ENCODE assay signal across 8 cellular contexts in genomic region chr6:57172136-57173055, GRCh38. TPM values are rescaled to one million over a fixed set of nuclear protein-coding genes. Genes with fewer than 3 reads are reported as not detected.
DNase-seq lines count a peak whose midpoint lies in the region; ATAC-seq, FAIRE-seq and TF ChIP-seq lines count a peak whose summit lies in the region.

BAG2 (plus strand) TSS chr6:57172326; CDS start chr6:57172698, 372 bp downstream.

- FAIRE-seq in HTR-8/SVneo (lab: Jason Lieb, UNC): peak; percentile 58

- peak; percentile 89 for DNase-seq in D341Med (ENCODE audit: low spot score)
- DNase-seq in HTR-8/SVneo (ENCODE audit: insufficient read length, low spot score): peak; percentile 91
- DNase-seq in activated CD8-positive, alpha-beta memory T cell treated with anti-CD3 and anti-CD28 coated beads, Interleukin-2, amount 50 U/mL, for 48 hours: peak; percentile 93
- peak; percentile 57 for DNase-seq in epidermal melanocyte (ENCODE audit: insufficient read length, low spot score)
- DNase-seq in stimulated activated CD8-positive, alpha-beta memory T cell treated with anti-CD3 and anti-CD28 coated beads, Interleukin-2, amount 100 ng/mL, for 48 hours (ENCODE audit: low read depth in 2 of 2): peak; percentile 89 to 91

- 0 out of 2 replicates have a peak, but pooled peaks have one; percentile 4 for TF ChIP-seq CTCF in OCI-LY1 (IDR thresholded peaks at IDR 0.05; ENCODE audit: low read length)

- H3K4me3 ChIP-seq in OCI-LY1 (ENCODE audit: low read depth, low read length, poor library complexity, severe bottlenecking): peak within 1 kb of the TSS; percentile 88
- peak within 1 kb of the TSS; percentile 56 for H3K4me3 ChIP-seq in mononuclear cell (ENCODE audit: low read length)

- peaks cover 48% of the 10 kb centered on the region for H3K79me2 ChIP-seq in OCI-LY1 (ENCODE audit: insufficient read depth, low read length)

- no peak within 1 kb of the TSS for H2AFZ ChIP-seq in OCI-LY1 (ENCODE audit: low read length)

- peaks cover 3% of the 10 kb centered on the region; the same call in 1 of the 2 replicates for H3K36me3 ChIP-seq in OCI-LY1 (ENCODE audit: insufficient read depth, low read length)

- peak within 1 kb of the TSS; percentile 92 for H3K9ac ChIP-seq in OCI-LY1 (ENCODE audit: low read length)

- no peaks in the 10 kb centered on the region for H3K9me2 ChIP-seq in OCI-LY1 (ENCODE audit: low read depth, low read length)

- H3K9me3 ChIP-seq in OCI-LY1 (ENCODE audit: low read length) (no peaks in the 10 kb centered on the region), mononuclear cell (ENCODE audit: low read depth, low read length) (no peaks in the 10 kb centered on the region)

- ATAC-seq in GM21367 (IDR thresholded peaks at IDR 0.05; ENCODE audit: unreplicated experiment): peak; percentile 86

- no peaks in the 10 kb centered on the region for H4K20me1 ChIP-seq in OCI-LY1 (ENCODE audit: insufficient read depth, low read length)

- peaks cover 35% of the 10 kb centered on the region for H3K4me1 ChIP-seq in OCI-LY1 (ENCODE audit: insufficient read depth, low read length, severe bottlenecking)
- H3K4me1 ChIP-seq in mononuclear cell (ENCODE audit: insufficient read depth, low read length): peaks cover 21% of the 10 kb centered on the region

- H3K27me3 ChIP-seq in OCI-LY1 (ENCODE audit: insufficient read depth, low read length) (no peaks in the 10 kb centered on the region), mononuclear cell (ENCODE audit: insufficient read depth, low read length) (no peaks in the 10 kb centered on the region)

- peaks cover 5% of the 10 kb centered on the region; the same call in 1 of the 2 replicates for H3F3A ChIP-seq in OCI-LY1 (ENCODE audit: insufficient read depth, low read length)

- H3K27ac ChIP-seq in OCI-LY1 (ENCODE audit: low read depth, low read length, poor library complexity, severe bottlenecking): peak within 1 kb of the TSS; percentile 69

- peak within 1 kb of the TSS; percentile 99 for H3K4me2 ChIP-seq in OCI-LY1 (ENCODE audit: low read length)

RNA-seq across cellular contexts. Expression of gene BAG2, which starts in this region (rescaled TPM):
- total RNA-seq in mononuclear cell: 4.6 TPM

Comparison
In these comparisons a context has a peak if more than half of its experiments do, and no peak if none do; other contexts are left out.
1. Peak in every context shown above with its lines: DNase-seq, ATAC-seq, H3K4me3 ChIP-seq and H3K27ac ChIP-seq.